Comparison of ENCODE assay signal across 35 cellular contexts in genomic region chr13:51946163-51946669, GRCh38.
"Had no signal": no experiment of that assay in that cellular context is flagged by ENCODE, and none has a peak within 500 bp of the region (broad histone marks: within the 10 kb centered on the region; RNA-seq: fewer than 3 reads in every experiment).

No MANE protein-coding gene starts in this region.

- H3K27me3 Mint-ChIP-seq: activated CD4-positive, alpha-beta memory T cell treated with anti-CD3 and anti-CD28 coated beads for 36 hours; activated CD4-positive, alpha-beta T cell treated with anti-CD3 and anti-CD28 coated beads for 36 hours; activated naive CD4-positive, alpha-beta T cell treated with anti-CD3 and anti-CD28 coated beads, Interleukin-2, amount 50 U/mL, for 24 hours; activated naive CD8-positive, alpha-beta T cell treated with anti-CD3 and anti-CD28 coated beads, Interleukin-2, amount 50 U/mL, for 24 hours; brain had no signal

- H3K36me3 ChIP-seq: adrenal gland, breast epithelium, cardiac muscle cell had no signal

- ATAC-seq: activated CD4-positive, alpha-beta T cell treated with anti-CD3 and anti-CD28 coated beads for 36 hours; activated CD8-positive, alpha-beta memory T cell treated with anti-CD3 and anti-CD28 coated beads, Interleukin-2, amount 10 ng/mL, durations not matched to agents 7 days and 5 days; activated CD8-positive, alpha-beta T cell treated with anti-CD3 and anti-CD28 coated beads, Interleukin-2, amount 10 ng/mL, durations not matched to agents 7 days and 5 days; activated naive CD8-positive, alpha-beta T cell treated with anti-CD3 and anti-CD28 coated beads, Interleukin-2, amount 50 U/mL, for 24 hours; effector memory CD8-positive, alpha-beta T cell; foreskin keratinocyte; gastrocnemius medialis; heart left ventricle had no signal

- H3K27ac Mint-ChIP-seq: activated CD4-positive, alpha-beta memory T cell treated with anti-CD3 and anti-CD28 coated beads for 36 hours; activated CD4-positive, alpha-beta T cell treated with anti-CD3 and anti-CD28 coated beads for 36 hours; activated CD4-positive, alpha-beta T cell treated with anti-CD3 and anti-CD28 coated beads, Interleukin-2, amount 10 ng/mL, durations not matched to agents 24 days and 14 days; activated CD8-positive, alpha-beta memory T cell treated with anti-CD3 and anti-CD28 coated beads, Interleukin-2, amount 10 ng/mL, durations not matched to agents 7 days and 5 days; activated CD8-positive, alpha-beta T cell treated with anti-CD3 and anti-CD28 coated beads, Interleukin-2, amount 10 ng/mL, durations not matched to agents 7 days and 5 days; activated naive CD4-positive, alpha-beta T cell treated with anti-CD3 and anti-CD28 coated beads for 36 hours; activated naive CD4-positive, alpha-beta T cell treated with anti-CD3 and anti-CD28 coated beads, Interleukin-2, amount 50 U/mL, for 24 hours; activated naive CD8-positive, alpha-beta T cell treated with anti-CD3 and anti-CD28 coated beads for 36 hours; activated naive CD8-positive, alpha-beta T cell treated with anti-CD3 and anti-CD28 coated beads, Interleukin-2, amount 50 U/mL, for 24 hours; activated T-helper 1 cell treated with anti-CD3 and anti-CD28 coated beads, Interleukin-12 subunit alpha, Interleukin-12 subunit beta, Interleukin-2, Interleukin-4 antibody, amounts not matched to agents 30 ng/mL and 10 ng/mL and 1 ng/mL, durations not matched to agents 14 hours and 24 hours and 36 hours; activated T-helper 2 cell treated with anti-CD3 and anti-CD28 coated beads, Interferon-gamma antibody, Interleukin-2, Interleukin-4, amounts not matched to agents 10 μg/mL and 5 μg/mL and 100 μg/mL, durations not matched to agents 14 hours and 24 hours and 36 hours; brain; effector memory CD8-positive, alpha-beta T cell had no signal

- DNase-seq: activated CD4-positive, alpha-beta memory T cell treated with anti-CD3 and anti-CD28 coated beads for 36 hours; activated CD4-positive, alpha-beta T cell treated with anti-CD3 and anti-CD28 coated beads for 36 hours; activated CD4-positive, alpha-beta T cell treated with anti-CD3 and anti-CD28 coated beads, Interleukin-2, amount 10 ng/mL, durations not matched to agents 24 days and 14 days; activated CD4-positive, CD25-positive, alpha-beta regulatory T cell; activated CD4-positive, CD25-positive, alpha-beta regulatory T cell treated with anti-CD3 and anti-CD28 coated beads, Interleukin-2, amount 50 U/mL, for 72 hours; activated CD8-positive, alpha-beta memory T cell treated with anti-CD3 and anti-CD28 coated beads, Interleukin-2, amount 10 ng/mL, durations not matched to agents 7 days and 5 days; activated CD8-positive, alpha-beta memory T cell treated with anti-CD3 and anti-CD28 coated beads, Interleukin-2, amount 50 U/mL, for 4 hours; activated CD8-positive, alpha-beta T cell treated with anti-CD3 and anti-CD28 coated beads, Interleukin-2, amount 10 ng/mL, durations not matched to agents 7 days and 5 days; activated effector memory CD4-positive, alpha-beta T cell treated with anti-CD3 and anti-CD28 coated beads, Interleukin-2, amount 50 U/mL, for 16 hours; activated naive CD4-positive, alpha-beta T cell treated with anti-CD3 and anti-CD28 coated beads for 36 hours; activated naive CD8-positive, alpha-beta T cell treated with anti-CD3 and anti-CD28 coated beads for 36 hours; activated naive CD8-positive, alpha-beta T cell treated with anti-CD3 and anti-CD28 coated beads, Interleukin-2, amount 50 U/mL, for 24 hours; activated T-cell treated with anti-CD3 and anti-CD28 coated beads, Interleukin-2, amount 50 U/mL, for 1 hour; activated T-cell treated with anti-CD3 and anti-CD28 coated beads, Interleukin-2, amount 50 U/mL, for 48 hours; adrenal gland; amygdala; aorta; cortex of kidney; dermis blood vessel endothelial cell; effector CD4-positive, alpha-beta T cell; effector memory CD8-positive, alpha-beta T cell; erythroblast; foreskin keratinocyte; gastrocnemius medialis; glutamatergic neuron; heart left ventricle; T-helper 2 cell had no signal

- H3K4me1 Mint-ChIP-seq: brain had no signal

- H3K27ac ChIP-seq: adrenal gland, breast epithelium, cardiac muscle cell, esophagus muscularis mucosa, foreskin keratinocyte, gastrocnemius medialis, heart left ventricle had no signal

- H3K27me3 ChIP-seq: adrenal gland, breast epithelium, cardiac muscle cell, esophagus muscularis mucosa, foreskin keratinocyte, gastrocnemius medialis, heart left ventricle had no signal

- H3K4me3 ChIP-seq: adrenal gland, breast epithelium, cardiac muscle cell, esophagus muscularis mucosa, gastrocnemius medialis, heart left ventricle had no signal

- H3K9me3 Mint-ChIP-seq: brain had no signal

- H3K9me3 ChIP-seq: adrenal gland, esophagus muscularis mucosa, gastrocnemius medialis had no signal

- H3K4me1 ChIP-seq: adrenal gland, breast epithelium, esophagus muscularis mucosa, foreskin keratinocyte, gastrocnemius medialis had no signal

- H3K4me3 Mint-ChIP-seq: activated CD4-positive, alpha-beta memory T cell treated with anti-CD3 and anti-CD28 coated beads for 36 hours; activated CD4-positive, alpha-beta T cell treated with anti-CD3 and anti-CD28 coated beads for 36 hours; activated CD4-positive, alpha-beta T cell treated with anti-CD3 and anti-CD28 coated beads, Interleukin-2, amount 10 ng/mL, durations not matched to agents 24 days and 14 days; activated CD8-positive, alpha-beta memory T cell treated with anti-CD3 and anti-CD28 coated beads, Interleukin-2, amount 10 ng/mL, durations not matched to agents 7 days and 5 days; activated CD8-positive, alpha-beta T cell treated with anti-CD3 and anti-CD28 coated beads, Interleukin-2, amount 10 ng/mL, durations not matched to agents 7 days and 5 days; activated naive CD4-positive, alpha-beta T cell treated with anti-CD3 and anti-CD28 coated beads for 36 hours; activated naive CD4-positive, alpha-beta T cell treated with anti-CD3 and anti-CD28 coated beads, Interleukin-2, amount 50 U/mL, for 24 hours; activated naive CD8-positive, alpha-beta T cell treated with anti-CD3 and anti-CD28 coated beads for 36 hours; activated naive CD8-positive, alpha-beta T cell treated with anti-CD3 and anti-CD28 coated beads, Interleukin-2, amount 50 U/mL, for 24 hours; activated T-helper 1 cell treated with anti-CD3 and anti-CD28 coated beads, Interleukin-12 subunit alpha, Interleukin-12 subunit beta, Interleukin-2, Interleukin-4 antibody, amounts not matched to agents 30 ng/mL and 10 ng/mL and 1 ng/mL, durations not matched to agents 14 hours and 24 hours and 36 hours; brain; central memory CD8-positive, alpha-beta T cell; effector memory CD8-positive, alpha-beta T cell had no signal
